In genomic region chr10:123135415-123136141, GRCh38 we compare ENCODE assay signal across 8 cellular contexts. TPM values are rescaled to one million over a fixed set of nuclear protein-coding genes. Genes with fewer than 3 reads are reported as not detected.
DNase-seq lines count a peak whose midpoint lies in the region; ATAC-seq and TF ChIP-seq lines count a peak whose summit lies in the region.

Gene HMX3 (plus strand): TSS chr10:123135970. CDS start chr10:123136051, 81 bp downstream.

- DNase-seq in AG09309 (ENCODE audit: low read depth) (no peak), GM20000 (ENCODE audit: low spot score) (peak; percentile 88), SK-MEL-5 (ENCODE audit: low read depth, low spot score) (peak; percentile 26), dorsolateral prefrontal cortex (no peak), prostate gland (ENCODE audit: low spot score) (no peak), SW 1271 (lab: John Stamatoyannopoulos, UW) (no peak), occipital lobe (lab: John Stamatoyannopoulos, UW) (no peak)

- H3K36me3 ChIP-seq in prostate gland, result no peaks in the 10 kb centered on the region

- no peak for ATAC-seq in GM21447 (IDR thresholded peaks at IDR 0.05; ENCODE audit: unreplicated experiment)

- WGBS in prostate gland, result 2% methylated on average over 55 of the region's 76 CpGs

- H3K27me3 ChIP-seq in dorsolateral prefrontal cortex (peaks cover 50 to 100% (median 93%) of the 10 kb centered on the region in 45 donors), prostate gland (replicated peaks; ENCODE audit: insufficient read depth) (peaks cover 67% of the 10 kb centered on the region)

- intact Hi-C loops in dorsolateral prefrontal cortex (cut with DNase I), result no loop called here
- intact Hi-C loops in prostate gland (cut with DNase I), result no loop called here

- TF ChIP-seq POLR2A in prostate gland (IDR thresholded peaks at IDR 0.05), result no peak

- H3K27ac ChIP-seq in dorsolateral prefrontal cortex, result no peak within 1 kb of the TSS
- H3K27ac ChIP-seq in prostate gland, result no peak within 1 kb of the TSS

- H3K4me3 ChIP-seq in AG09309 (ENCODE audit: control insufficient read depth, low read depth, low read length) (peak within 1 kb of the TSS; percentile 25), dorsolateral prefrontal cortex (peak within 1 kb of the TSS in 43 of 59 donors; percentile 2 to 56 (median 30)), prostate gland (peak within 1 kb of the TSS; percentile 11 to 13)

- in situ Hi-C loops in SK-MEL-5 (cut with HindIII; ENCODE audit: low pct_unique_long_range_greater_than_20kb, low sequenced_read_pairs), result no loop called here

- TF ChIP-seq CTCF in AG09309 (IDR thresholded peaks at IDR 0.05; ENCODE audit: control insufficient read depth, insufficient read depth, low read depth, low read length, missing control alignments), result no peak
- TF ChIP-seq CTCF in GM20000 (IDR thresholded peaks at IDR 0.05; ENCODE audit: extremely low read depth, missing control alignments), result no peak
- no peak for TF ChIP-seq CTCF in dorsolateral prefrontal cortex (IDR thresholded peaks at IDR 0.05 in 54 of 56, conservative IDR thresholded peaks at IDR 0.05 in 2 of 56; ENCODE audit: low read depth in 1 of 56, partially characterized antibody in 56 of 56)
- no peak for TF ChIP-seq CTCF in prostate gland (IDR thresholded peaks at IDR 0.05)

- peaks cover 4% of the 10 kb centered on the region for H3K4me1 ChIP-seq in prostate gland (replicated peaks)

- no peaks in the 10 kb centered on the region for H3K9me3 ChIP-seq in prostate gland

RNA-seq across cellular contexts. Expression of gene HMX3, which starts in this region (rescaled TPM):
- 0.32 and 1.6 TPM in 2 replicates for total RNA-seq in SK-MEL-5 (2014; rRNA removed; shearing (Covaris generic))
- polyA plus RNA-seq in SK-MEL-5 (2015; cell fraction: cytosol; rRNA removed), result 0.35 and 0.86 TPM in 2 replicates
- not detected in 2 replicates for polyA plus RNA-seq in SK-MEL-5 (2015; cell fraction: nucleus; rRNA removed)
- not detected for total RNA-seq in dorsolateral prefrontal cortex
- not detected for total RNA-seq in prostate gland
- not detected for total RNA-seq in occipital lobe

Comparison
In these comparisons a context has a peak if more than half of its experiments do, and no peak if none do; other contexts are left out.
1. DNase-seq: peak in GM20000 (single experiment) and SK-MEL-5 (single experiment); none in AG09309 (single experiment), dorsolateral prefrontal cortex (0 of 10), prostate gland (single experiment), SW 1271 (0 of 2) and occipital lobe (single experiment).
2. Peak in every context shown above with its lines, with median percentiles within 50 percentile points of each other: H3K4me3 ChIP-seq.